20 cellular contexts compared by ENCODE assay signal in the genomic region with DNA sequence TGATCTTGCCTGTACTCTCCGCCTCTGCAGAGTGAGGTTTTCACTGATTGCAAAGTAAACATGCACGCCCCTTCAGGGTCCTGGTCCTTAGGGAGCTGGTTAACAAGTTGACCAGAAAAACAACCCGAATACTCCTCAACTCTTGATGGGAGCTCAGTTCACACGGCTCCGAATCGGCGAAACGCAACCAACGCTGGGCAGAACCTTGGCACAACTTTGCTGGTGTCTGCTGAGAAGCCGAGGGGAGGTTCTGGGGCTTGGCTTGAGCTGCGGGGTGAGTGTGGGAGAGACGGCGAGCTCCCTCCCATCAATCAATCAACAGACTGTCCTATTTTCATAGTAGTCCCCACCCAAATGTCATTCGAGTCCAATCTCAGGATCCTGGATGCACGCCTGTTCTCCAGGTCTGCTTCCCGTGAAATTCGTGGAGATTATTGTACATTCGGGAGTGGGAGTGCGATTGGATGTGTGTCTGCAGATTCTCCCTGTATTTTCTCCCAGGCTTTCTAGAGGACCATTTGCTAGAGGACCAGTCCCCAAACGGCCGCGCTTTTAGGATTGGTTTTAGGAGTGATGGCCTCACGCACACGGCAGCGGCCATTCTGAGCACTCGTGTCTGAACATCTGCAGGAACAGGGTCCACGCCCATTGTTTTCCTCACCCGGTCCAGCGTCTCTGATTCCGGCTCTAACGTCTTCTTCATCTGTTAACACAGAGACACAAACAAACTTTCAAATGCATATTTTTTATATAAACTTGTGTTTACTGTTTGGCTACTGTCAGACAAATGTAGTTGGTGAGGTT. TPM values are rescaled to one million over a fixed set of nuclear protein-coding genes. Genes with fewer than 3 reads are reported as not detected.
A peak's percentile ranks its signal among the peaks of the same experiment; 100 is the strongest.
DNase-seq lines count a peak whose midpoint lies in the region; ATAC-seq and TF ChIP-seq lines count a peak whose summit lies in the region.
"Had no signal": no experiment of that assay in that cellular context is flagged by ENCODE, and none has a peak within 500 bp of the region (broad histone marks: within the 10 kb centered on the region; RNA-seq: fewer than 3 reads in every experiment).

No MANE protein-coding gene starts in this region.

- H3K4me1 ChIP-seq in RWPE2 (ENCODE audit: insufficient read depth, poor library complexity, severe bottlenecking) (no peaks in the 10 kb centered on the region), GM23248 (ENCODE audit: insufficient read depth) (no peaks in the 10 kb centered on the region)

- H3K27ac ChIP-seq in RWPE2 (ENCODE audit: poor library complexity, severe bottlenecking): no peak overlapping the region
- no peak overlapping the region for H3K27ac ChIP-seq in GM23248

- H3K27me3 ChIP-seq in RWPE2 (ENCODE audit: insufficient read depth, poor library complexity, severe bottlenecking) (peaks cover 17% of the 10 kb centered on the region), GM23248 (replicated peaks; ENCODE audit: insufficient read depth) (peaks cover 48% of the 10 kb centered on the region)

- H3F3A ChIP-seq in GM23248 (ENCODE audit: insufficient read depth): no peaks in the 10 kb centered on the region

- H3K9me3 Mint-ChIP-seq in neural crest cell: no peaks in the 10 kb centered on the region
- H3K9me3 Mint-ChIP-seq: CD8-positive, alpha-beta memory T cell had no signal

- no peaks in the 10 kb centered on the region for H3K9me3 ChIP-seq in RWPE2 (ENCODE audit: severe bottlenecking)
- no peaks in the 10 kb centered on the region for H3K9me3 ChIP-seq in GM23248 (ENCODE audit: low read depth)
- H3K9me3 ChIP-seq: MG63 had no signal

- H3K4me3 ChIP-seq in RWPE2 (ENCODE audit: severe bottlenecking): no peak overlapping the region
- no peak overlapping the region for H3K4me3 ChIP-seq in GM23248
- H3K4me3 ChIP-seq: MG63 had no signal

- H4K20me1 ChIP-seq in GM23248 (ENCODE audit: insufficient read depth): no peaks in the 10 kb centered on the region

- peaks cover 2% of the 10 kb centered on the region for H3K36me3 Mint-ChIP-seq in neural crest cell (ENCODE audit: low read depth)

- H3K36me3 ChIP-seq in RWPE2 (ENCODE audit: low read depth) (no peaks in the 10 kb centered on the region), GM23248 (ENCODE audit: low read depth) (no peaks in the 10 kb centered on the region)
- H3K36me3 ChIP-seq: MG63 had no signal

- DNase-seq in DMS79 (lab: John Stamatoyannopoulos, UW) (peak; percentile 84), G401 (ENCODE audit: low spot score) (peak; percentile 49), RWPE2 (ENCODE audit: low spot score) (peak; percentile 32), neural crest cell (ENCODE audit: low read depth, low spot score) (no peak), NCI-H748 (lab: John Stamatoyannopoulos, UW; ENCODE audit: unreplicated experiment) (no peak), NCI-H1694 treated with DMSO at 0.1 percent for 48 hours (lab: John Stamatoyannopoulos, UW) (no peak), GM23248 (no peak), HuH-7 (ENCODE audit: low spot score) (no peak)
- DNase-seq: ACHN, C1 segment of cervical spinal cord, HCEC 1CT, Kasumi-1, MG63, NCI-H1092, NCI-H1930, NCI-H446 treated with DMSO at 0.1 percent for 48 hours, NCI-H82, RPMI8226 had no signal

- H3K79me2 ChIP-seq in GM23248 (ENCODE audit: insufficient read depth): no peaks in the 10 kb centered on the region

- H3K4me3 Mint-ChIP-seq in neural crest cell: no peak overlapping the region
- H3K4me3 Mint-ChIP-seq: CD8-positive, alpha-beta memory T cell had no signal

- no peak for TF ChIP-seq CTCF in RWPE2 (IDR thresholded peaks at IDR 0.05; ENCODE audit: poor library complexity, severe bottlenecking)
- TF ChIP-seq CTCF in neural crest cell (conservative IDR thresholded peaks at IDR 0.05): no peak

- H3K4me2 ChIP-seq in GM23248 (ENCODE audit: unreplicated experiment): no peak overlapping the region

- ATAC-seq in RWPE2 (ENCODE audit: low read depth): no peak

- H2AFZ ChIP-seq in GM23248: no peak overlapping the region

- no peak overlapping the region for H3K9ac ChIP-seq in GM23248

- peak overlapping the region; percentile 43 for H3K27ac Mint-ChIP-seq in neural crest cell (ENCODE audit: unreplicated experiment)
- H3K27ac Mint-ChIP-seq: CD8-positive, alpha-beta memory T cell had no signal

- 54 to 58% methylated on average over 31 of the region's 31 CpGs for WGBS in GM23248 (ENCODE audit: low coverage in 1 of 2, low lambda C conversion rate in 2 of 2, missing lambda C conversion rate in 2 of 2), 2 experiments

- H3K4me1 Mint-ChIP-seq in neural crest cell: peaks cover 14% of the 10 kb centered on the region
- H3K4me1 Mint-ChIP-seq: CD8-positive, alpha-beta memory T cell had no signal

- H3K9me2 ChIP-seq in GM23248 (ENCODE audit: insufficient read depth): no peaks in the 10 kb centered on the region

- in situ Hi-C loops in G401 (cut with HindIII; ENCODE audit: low sequenced_read_pairs) (no loop called here), GM23248 (cut with MboI) (no loop called here)

- no peaks in the 10 kb centered on the region for H3K27me3 Mint-ChIP-seq in neural crest cell (ENCODE audit: low read depth)

RNA-seq across cellular contexts. Expression of gene F7, which starts 51.6 kb away (rescaled TPM):
- not detected in 2 replicates for total RNA-seq in G401 (2014; rRNA removed; shearing (Covaris generic))
- total RNA-seq in neural crest cell: 1.0 and 1.2 TPM in 2 replicates
- not detected in 2 replicates for total RNA-seq in GM23248 (2014; rRNA removed; shearing (Covaris generic))
- not detected in 2 replicates for polyA plus RNA-seq in GM23248 (2016; fragmentation: Nextera tagmentation; extraction: Ambion mirVana)
- total RNA-seq: T-helper 1 cell treated with Interleukin-12 subunit alpha and Interleukin-12 subunit beta and Interleukin-4 antibody, amounts not matched to agents 30 ng/mL and 1 ng/mL, for 36 hours had no signal

Comparison
In these comparisons a context has a peak if more than half of its experiments do, and no peak if none do; other contexts are left out.
1. DNase-seq: peak in DMS79 (single experiment), G401 (single experiment) and RWPE2 (single experiment); none in neural crest cell (single experiment), NCI-H748 (single experiment), NCI-H1694 treated with DMSO at 0.1 percent for 48 hours (single experiment), GM23248 (single experiment) and HuH-7 (single experiment).